Comparison of ENCODE assay signal across 8 cellular contexts in the genomic region with DNA sequence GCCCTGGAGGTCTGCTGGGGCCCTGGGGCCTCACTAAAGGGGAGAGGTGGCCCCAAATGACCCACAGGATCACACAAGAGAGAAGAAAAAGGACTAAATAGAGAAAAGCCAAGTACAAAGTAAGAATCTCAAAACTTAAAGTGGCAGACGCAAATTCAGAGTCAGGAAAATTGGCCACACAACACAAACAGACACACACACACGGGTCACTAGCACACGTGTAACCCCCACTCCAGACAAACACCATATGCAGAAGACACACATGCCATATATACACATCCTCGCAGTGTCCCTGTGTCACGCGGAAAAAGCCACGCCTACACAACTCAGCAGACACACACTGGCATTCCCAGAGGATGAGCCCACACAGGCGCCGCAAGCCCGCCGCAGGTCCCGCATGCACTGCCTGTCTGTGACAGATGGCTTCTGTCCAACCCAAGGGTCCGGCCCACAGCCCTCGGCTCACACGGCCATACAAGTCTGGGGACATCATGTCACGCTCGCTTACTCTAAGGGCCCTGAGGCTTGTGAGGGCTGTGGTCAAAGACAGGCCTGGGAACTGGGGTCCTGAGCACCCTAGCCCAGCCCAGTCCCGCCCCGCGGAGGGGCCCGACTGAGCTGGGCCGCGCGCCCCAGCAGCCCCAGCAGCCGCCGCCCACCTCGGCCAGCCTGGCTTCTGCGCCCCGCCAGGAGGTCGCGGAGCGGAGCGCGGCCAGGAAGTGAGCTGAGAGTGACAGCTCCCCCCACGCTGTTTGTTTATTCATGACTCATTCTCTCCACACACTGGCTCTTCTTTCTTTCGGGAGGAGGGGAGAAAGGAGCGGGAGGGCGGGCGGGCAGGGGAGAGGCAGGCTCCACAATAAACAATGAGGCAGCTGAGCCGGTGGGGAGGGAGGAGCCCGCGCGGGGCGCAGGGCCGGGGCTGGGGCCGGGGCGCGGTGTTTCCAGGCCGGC.
DNase-seq lines count a peak whose midpoint lies in the region; ATAC-seq, FAIRE-seq and TF ChIP-seq lines count a peak whose summit lies in the region.

No MANE protein-coding gene starts in this region.

- CTCF ChIA-PET in GM12878 (lab: Yijun Ruan, JAX) = interaction anchor here (0.7 to 2.2 kb wide), 3 partner anchors 10 to 91 kb away, joined by 3 to 6 read pairs (median 5); no protein-coding TSS in a partner anchor

- TF ChIP-seq RAD21 in GM12878 (IDR thresholded peaks at IDR 0.05; ENCODE audit: insufficient read depth, low read depth, low read length) = no peak

- peak; percentile 73 for FAIRE-seq in GM12878 (lab: Jason Lieb, UNC)

- peak; percentile 60 to 67 for DNase-seq in NCI-H1930 (lab: John Stamatoyannopoulos, UW)
- peak; percentile 78 for DNase-seq in T1000 (lab: John Stamatoyannopoulos, UW)
- peak; percentile 43 for DNase-seq in GM12878 (ENCODE audit: low read depth, low spot score)
- peak; percentile 84 to 97 for DNase-seq in hippocampal formation (lab: John Stamatoyannopoulos, UW)
- peak; percentile 92 for DNase-seq in retina
- DNase-seq in aorta = peak; percentile 90 to 91

- 21% methylated on average over 38 of the region's 49 CpGs for WGBS in GM12878 (ENCODE audit: insufficient coverage, insufficient replicate concordance, low lambda C conversion rate, missing lambda C conversion rate)
- WGBS in aorta, 2 donors = 2 to 3% methylated on average over 35 to 49 of the region's 49 CpGs

- TF ChIP-seq POLR2A in GM12878 (IDR thresholded peaks at IDR 0.05; ENCODE audit: low read depth, low read length) = peak; percentile 59; the same call in 1 of the 2 replicates

- H4K20me1 ChIP-seq in GM12878 (ENCODE audit: control insufficient read depth, insufficient read depth) = no peaks in the 10 kb centered on the region

- H3K9me3 ChIP-seq in GM12878 (replicated peaks; ENCODE audit: control insufficient read depth, insufficient read depth, low read length) = no peaks in the 10 kb centered on the region
- no peaks in the 10 kb centered on the region for H3K9me3 ChIP-seq in aorta (ENCODE audit: control insufficient read depth, low read length)

- ATAC-seq in GM18508 (IDR thresholded peaks at IDR 0.05; ENCODE audit: insufficient read depth, unreplicated experiment) (peak; percentile 59), HG02973 (IDR thresholded peaks at IDR 0.05; ENCODE audit: unreplicated experiment) (peak; percentile 82), GM12878 (peak; percentile 84), aorta (ENCODE audit: low FRiP score) (peak; percentile 72)

- peak overlapping the region; percentile 29; the same call in 1 of the 2 replicates for H3K9ac ChIP-seq in GM12878 (ENCODE audit: control insufficient read depth, insufficient read depth, low read length)

- no peak for TF ChIP-seq EP300 in GM12878 (IDR thresholded peaks at IDR 0.05; ENCODE audit: borderline replicate concordance in 1 of 2, control insufficient read depth in 1 of 2, low read depth in 2 of 2, low read length in 2 of 2)

- SMC1A ChIA-PET in GM12878 (lab: Charles Lee; ENCODE audit: uncharacterized antibody, unreplicated experiment) = interaction anchor here (1.0 kb wide), 1 partner anchor 10 kb away, joined by 4 read pairs; no protein-coding TSS in a partner anchor

- BruUV-seq in GM12878 (replicated peaks; lab: Mats Ljungman, UMichigan) = no TSS peak

- H3K27me3 ChIP-seq in GM12878 (replicated peaks in 1 of 2; ENCODE audit: control insufficient read depth in 2 of 2, insufficient read depth in 2 of 2, low read length in 1 of 2) = no peaks in the 10 kb centered on the region; a peak in 1 of 4 replicates
- H3K27me3 ChIP-seq in aorta (ENCODE audit: control insufficient read depth in 1 of 2, insufficient read depth in 2 of 2, low read length in 1 of 2) = no peaks in the 10 kb centered on the region

- H3K36me3 ChIP-seq in GM12878 (ENCODE audit: control insufficient read depth in 2 of 2, insufficient read depth in 2 of 2, low read length in 1 of 2) (no peaks in the 10 kb centered on the region), aorta (ENCODE audit: control insufficient read depth in 1 of 2, insufficient read depth in 2 of 2, low read length in 1 of 2) (no peaks in the 10 kb centered on the region)

- POLR2A ChIA-PET in GM12878 (lab: Charles Lee) = interaction anchor here (0.6 kb wide), 1 partner anchor 201 kb away, joined by 3 read pairs; no protein-coding TSS in a partner anchor

- H2AFZ ChIP-seq in GM12878 (ENCODE audit: control insufficient read depth, low read depth, low read length) = peak overlapping the region; percentile 77

- H3K79me2 ChIP-seq in GM12878 (ENCODE audit: control insufficient read depth, insufficient read depth, low read length) = no peaks in the 10 kb centered on the region

- in situ Hi-C loops in GM12878 (cut with MboI) = no loop called here

- H3K4me2 ChIP-seq in GM12878 (ENCODE audit: control insufficient read depth, insufficient read depth) = peak overlapping the region; percentile 92

- RAD21 ChIA-PET in GM12878 (lab: Charles Lee; ENCODE audit: unreplicated experiment) = interaction anchor here (0.8 to 1.3 kb wide), 3 partner anchors 18 to 313 kb away, joined by 3 to 4 read pairs (median 3); no protein-coding TSS in a partner anchor

- intact Hi-C loops in GM12878 (cut with micrococcal nuclease; ENCODE audit: unreplicated experiment) = loop anchor here (5.0 to 10.0 kb wide), 2 partner anchors 94 to 222 kb away; a partner anchor contains a TSS
- intact Hi-C loops in aorta (cut with DNase I) = loop anchor here (2.0 to 5.0 kb wide), 3 partner anchors 94 to 224 kb away; a partner anchor contains a TSS

- H3K4me3 ChIP-seq in GM12878 (peak overlapping the region; percentile 68; the same call in 1 of the 2 replicates), aorta (ENCODE audit: low read length in 2 of 2) (peak overlapping the region; percentile 17 to 45)

- no peak for TF ChIP-seq CTCF in GM12878 (IDR thresholded peaks at IDR 0.05 in 2 of 3, conservative IDR thresholded peaks at IDR 0.05 in 1 of 3; ENCODE audit: control insufficient read depth in 2 of 3, extremely low read depth in 1 of 3, insufficient read depth in 1 of 3, low read depth in 3 of 3, low read length in 3 of 3)

- H3K4me1 ChIP-seq in GM12878 (ENCODE audit: control insufficient read depth, insufficient read depth, low read length) (peaks cover 4% of the 10 kb centered on the region), aorta (ENCODE audit: control insufficient read depth in 1 of 2, insufficient read depth in 2 of 2, low read length in 2 of 2) (peaks cover 0 to 3% of the 10 kb centered on the region in 2 donors)

- H3K27ac ChIP-seq in GM12878 (ENCODE audit: control insufficient read depth, insufficient read depth) (no peak overlapping the region), aorta (ENCODE audit: low read depth in 1 of 2, low read length in 2 of 2) (peak overlapping the region; percentile 78 to 88)

TF ChIP-seq in GM12878, 131 proteins besides CTCF, POLR2A, EP300 and RAD21 (continues in another document):
- peak; percentile 90 for TF ChIP-seq DPF2 (IDR thresholded peaks at IDR 0.05)
- TF ChIP-seq YY1 (IDR thresholded peaks at IDR 0.05; ENCODE audit: low read depth, low read length) = 0 out of 2 replicates have a peak, but pooled peaks have one; percentile 5
- peak; percentile 68; the same call in 1 of the 2 replicates for TF ChIP-seq JUND (IDR thresholded peaks at IDR 0.05; ENCODE audit: low read depth, low read length)
- TF ChIP-seq, protein P1, sequence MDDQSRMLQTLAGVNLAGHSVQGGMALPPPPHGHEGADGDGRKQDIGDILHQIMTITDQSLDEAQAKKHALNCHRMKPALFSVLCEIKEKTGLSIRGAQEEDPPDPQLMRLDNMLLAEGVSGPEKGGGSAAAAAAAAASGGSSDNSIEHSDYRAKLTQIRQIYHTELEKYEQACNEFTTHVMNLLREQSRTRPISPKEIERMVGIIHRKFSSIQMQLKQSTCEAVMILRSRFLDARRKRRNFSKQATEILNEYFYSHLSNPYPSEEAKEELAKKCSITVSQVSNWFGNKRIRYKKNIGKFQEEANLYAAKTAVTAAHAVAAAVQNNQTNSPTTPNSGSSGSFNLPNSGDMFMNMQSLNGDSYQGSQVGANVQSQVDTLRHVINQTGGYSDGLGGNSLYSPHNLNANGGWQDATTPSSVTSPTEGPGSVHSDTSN (IDR thresholded peaks at IDR 0.05; ENCODE audit: insufficient replicate concordance, low read depth, low read length) = peak; percentile 92
- peak; percentile 15; the same call in 1 of the 2 replicates for TF ChIP-seq NR2C1 (IDR thresholded peaks at IDR 0.05)
- TF ChIP-seq SREBF2 (IDR thresholded peaks at IDR 0.05; ENCODE audit: low read length) = no peak
- TF ChIP-seq, protein P2, sequence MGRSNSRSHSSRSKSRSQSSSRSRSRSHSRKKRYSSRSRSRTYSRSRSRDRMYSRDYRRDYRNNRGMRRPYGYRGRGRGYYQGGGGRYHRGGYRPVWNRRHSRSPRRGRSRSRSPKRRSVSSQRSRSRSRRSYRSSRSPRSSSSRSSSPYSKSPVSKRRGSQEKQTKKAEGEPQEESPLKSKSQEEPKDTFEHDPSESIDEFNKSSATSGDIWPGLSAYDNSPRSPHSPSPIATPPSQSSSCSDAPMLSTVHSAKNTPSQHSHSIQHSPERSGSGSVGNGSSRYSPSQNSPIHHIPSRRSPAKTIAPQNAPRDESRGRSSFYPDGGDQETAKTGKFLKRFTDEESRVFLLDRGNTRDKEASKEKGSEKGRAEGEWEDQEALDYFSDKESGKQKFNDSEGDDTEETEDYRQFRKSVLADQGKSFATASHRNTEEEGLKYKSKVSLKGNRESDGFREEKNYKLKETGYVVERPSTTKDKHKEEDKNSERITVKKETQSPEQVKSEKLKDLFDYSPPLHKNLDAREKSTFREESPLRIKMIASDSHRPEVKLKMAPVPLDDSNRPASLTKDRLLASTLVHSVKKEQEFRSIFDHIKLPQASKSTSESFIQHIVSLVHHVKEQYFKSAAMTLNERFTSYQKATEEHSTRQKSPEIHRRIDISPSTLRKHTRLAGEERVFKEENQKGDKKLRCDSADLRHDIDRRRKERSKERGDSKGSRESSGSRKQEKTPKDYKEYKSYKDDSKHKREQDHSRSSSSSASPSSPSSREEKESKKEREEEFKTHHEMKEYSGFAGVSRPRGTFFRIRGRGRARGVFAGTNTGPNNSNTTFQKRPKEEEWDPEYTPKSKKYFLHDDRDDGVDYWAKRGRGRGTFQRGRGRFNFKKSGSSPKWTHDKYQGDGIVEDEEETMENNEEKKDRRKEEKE (IDR thresholded peaks at IDR 0.05) = no peak
- no peak for TF ChIP-seq NFIC (IDR thresholded peaks at IDR 0.05; ENCODE audit: low read depth, low read length)
- TF ChIP-seq PAX8 (IDR thresholded peaks at IDR 0.05) = no peak
- TF ChIP-seq IKZF1 (conservative IDR thresholded peaks at IDR 0.05) = peak; percentile 70
- no peak for TF ChIP-seq CEBPB (IDR thresholded peaks at IDR 0.05; ENCODE audit: borderline replicate concordance in 1 of 2, low read depth in 2 of 2, low read length in 2 of 2)
- TF ChIP-seq SPI1 (IDR thresholded peaks at IDR 0.05; ENCODE audit: borderline replicate concordance, insufficient read depth, low read depth, low read length) = no peak
